Comparison of ENCODE assay signal across 8 cellular contexts in genomic region chr12:43758728-43759563, GRCh38. TPM values are rescaled to one million over a fixed set of nuclear protein-coding genes. Genes with fewer than 3 reads are reported as not detected.
DNase-seq lines count a peak whose midpoint lies in the region; ATAC-seq and TF ChIP-seq lines count a peak whose summit lies in the region.

IRAK4 (plus strand) TSS chr12:43758951; CDS start chr12:43768112, 9,161 bp downstream.
PUS7L (minus strand) TSS chr12:43758790; CDS start chr12:43755245, 3,545 bp downstream.

- WGBS in ectodermal cell, 2 experiments: 6 to 8% methylated on average over 54 of the region's 54 CpGs

- peaks cover 73 to 90% (median 88%) of the 10 kb centered on the region in 3 donors for H3K4me1 Mint-ChIP-seq in CD8-positive, alpha-beta memory T cell

- peak within 1 kb of the TSS; percentile 93 for H3K27ac ChIP-seq in CD8-positive, alpha-beta memory T cell (ENCODE audit: low read depth, low read length)
- H3K27ac ChIP-seq in ectodermal cell (ENCODE audit: insufficient read depth, low read depth, low read length, poor library complexity, severe bottlenecking) (peak within 1 kb of the TSS; percentile 38), lower lobe of right lung (peak within 1 kb of the TSS; percentile 93)

- no peaks in the 10 kb centered on the region for H3K9me3 Mint-ChIP-seq in CD8-positive, alpha-beta memory T cell

- no peaks in the 10 kb centered on the region for H3K9me3 ChIP-seq in CD8-positive, alpha-beta memory T cell (ENCODE audit: low read length)
- H3K9me3 ChIP-seq in ectodermal cell (ENCODE audit: control insufficient read depth, low read length): no peaks in the 10 kb centered on the region
- H3K9me3 ChIP-seq in lower lobe of right lung: no peaks in the 10 kb centered on the region

- POLR2A ChIA-PET in CD8-positive, alpha-beta memory T cell (lab: Charles Lee): interaction anchor here (1.4 to 2.4 kb wide), 3 partner anchors 34 to 77 kb away, joined by 3 to 30 read pairs (median 8); partner anchors contain the start of genes TMEM117 and TWF1

- H3K27me3 Mint-ChIP-seq in CD8-positive, alpha-beta memory T cell: peaks cover 0 to 2% of the 10 kb centered on the region in 2 donors

- H3K4me1 ChIP-seq in CD8-positive, alpha-beta memory T cell (ENCODE audit: insufficient read depth, low read length): peaks cover 46% of the 10 kb centered on the region
- peaks cover 5% of the 10 kb centered on the region for H3K4me1 ChIP-seq in ectodermal cell (ENCODE audit: control insufficient read depth, insufficient read depth, low read length)
- peaks cover 42% of the 10 kb centered on the region for H3K4me1 ChIP-seq in lower lobe of right lung

- peaks cover 12 to 30% (median 12%) of the 10 kb centered on the region in 3 donors for H3K36me3 Mint-ChIP-seq in CD8-positive, alpha-beta memory T cell

- ATAC-seq in GM19463 (IDR thresholded peaks at IDR 0.05; ENCODE audit: unreplicated experiment): peak; percentile 95
- ATAC-seq in lower lobe of right lung: peak; percentile 99 to 100

- intact Hi-C loops in lower lobe of right lung (cut with DNase I): no loop called here

- H3K4me3 ChIP-seq in CD8-positive, alpha-beta memory T cell (ENCODE audit: low read length): peak within 1 kb of the TSS; percentile 63
- H3K4me3 ChIP-seq in ectodermal cell (ENCODE audit: insufficient read depth, low read depth, low read length) (peak within 1 kb of the TSS; percentile 61), lower lobe of right lung (peak within 1 kb of the TSS; percentile 76)

- H3K36me3 ChIP-seq in CD8-positive, alpha-beta memory T cell (ENCODE audit: insufficient read depth, low read length): peaks cover 3% of the 10 kb centered on the region
- H3K36me3 ChIP-seq in ectodermal cell (ENCODE audit: control insufficient read depth, insufficient read depth, low read length) (no peaks in the 10 kb centered on the region), lower lobe of right lung (no peaks in the 10 kb centered on the region)

- H3K4me3 Mint-ChIP-seq in CD8-positive, alpha-beta memory T cell: peak within 1 kb of the TSS; percentile 94 to 99 (median 98)

- CTCF ChIA-PET in CD8-positive, alpha-beta memory T cell (lab: Charles Lee): interaction anchor here (0.9 to 2.3 kb wide), 10 partner anchors 10 to 124 kb away, joined by 3 to 15 read pairs (median 3); partner anchors contain the start of genes TMEM117 and TWF1

- no peaks in the 10 kb centered on the region for H3K27me3 ChIP-seq in CD8-positive, alpha-beta memory T cell (ENCODE audit: insufficient read depth, low read length, poor library complexity, severe bottlenecking)
- H3K27me3 ChIP-seq in ectodermal cell (ENCODE audit: control insufficient read depth, insufficient read depth, low read length, poor library complexity, severe bottlenecking): no peaks in the 10 kb centered on the region
- no peaks in the 10 kb centered on the region for H3K27me3 ChIP-seq in lower lobe of right lung (ENCODE audit: low read depth)

- peak within 1 kb of the TSS; percentile 98 to 100 (median 99) for H3K27ac Mint-ChIP-seq in CD8-positive, alpha-beta memory T cell

- DNase-seq in CD8-positive, alpha-beta memory T cell: peak; percentile 93 to 97 (median 94)
- DNase-seq in HPDE6-E6E7 (ENCODE audit: extremely low spot score): peak; percentile 90
- peak; percentile 67 for DNase-seq in NK-92 (lab: John Stamatoyannopoulos, UW; ENCODE audit: unreplicated experiment)
- DNase-seq in activated CD8-positive, alpha-beta memory T cell treated with anti-CD3 and anti-CD28 coated beads for 1 hour (ENCODE audit: extremely low read depth in 1 of 2, low read depth in 1 of 2): peak; percentile 80 to 91
- peak; percentile 98 for DNase-seq in lower lobe of right lung
- DNase-seq in stimulated activated CD4-positive, alpha-beta T cell treated with anti-CD3 and anti-CD28 coated beads, TNF-alpha, amount 100 ng/mL, for 4 hours (ENCODE audit: low read depth in 3 of 3): peak; percentile 86 to 92 (median 92)

- TF ChIP-seq CTCF in lower lobe of right lung (IDR thresholded peaks at IDR 0.05): peak; percentile 59

RNA-seq across cellular contexts. Expression of gene IRAK4, which starts in this region (rescaled TPM):
- total RNA-seq in CD8-positive, alpha-beta memory T cell: 10 to 100 TPM; 23.6 to 25.7 TPM
- 27.3 TPM for polyA plus RNA-seq in CD8-positive, alpha-beta memory T cell
- 11.0 TPM for polyA plus RNA-seq in ectodermal cell (2013, experiment 1 of 4)
- polyA plus RNA-seq in ectodermal cell (2013, experiment 2 of 4): 11.0 TPM
- polyA plus RNA-seq in ectodermal cell (2013, experiment 3 of 4): 8.6 TPM
- polyA plus RNA-seq in ectodermal cell (2013, experiment 4 of 4): 8.5 TPM
- 23.2 TPM for total RNA-seq in lower lobe of right lung

RNA-seq across cellular contexts. Expression of gene PUS7L, which starts in this region (rescaled TPM):
- total RNA-seq in CD8-positive, alpha-beta memory T cell: 10 to 100 TPM; 17.8 to 21.4 TPM
- polyA plus RNA-seq in CD8-positive, alpha-beta memory T cell: 26.3 TPM
- polyA plus RNA-seq in ectodermal cell (2013, experiment 1 of 4): 14.3 TPM
- 18.8 TPM for polyA plus RNA-seq in ectodermal cell (2013, experiment 2 of 4)
- 12.4 TPM for polyA plus RNA-seq in ectodermal cell (2013, experiment 3 of 4)
- 15.2 TPM for polyA plus RNA-seq in ectodermal cell (2013, experiment 4 of 4)
- 11.6 TPM for total RNA-seq in lower lobe of right lung

Comparison
In these comparisons a context has a peak if more than half of its experiments do, and no peak if none do; other contexts are left out.
1. Peak in every context shown above with its lines: DNase-seq, ATAC-seq, H3K4me3 ChIP-seq and H3K27ac ChIP-seq.
2. H3K27ac ChIP-seq: peak in every context shown above with its lines; median percentile 93 in CD8-positive, alpha-beta memory T cell; 93 in lower lobe of right lung; 38 in ectodermal cell.